Comparison of ENCODE assay signal across 1 cellular context in the genomic region with DNA sequence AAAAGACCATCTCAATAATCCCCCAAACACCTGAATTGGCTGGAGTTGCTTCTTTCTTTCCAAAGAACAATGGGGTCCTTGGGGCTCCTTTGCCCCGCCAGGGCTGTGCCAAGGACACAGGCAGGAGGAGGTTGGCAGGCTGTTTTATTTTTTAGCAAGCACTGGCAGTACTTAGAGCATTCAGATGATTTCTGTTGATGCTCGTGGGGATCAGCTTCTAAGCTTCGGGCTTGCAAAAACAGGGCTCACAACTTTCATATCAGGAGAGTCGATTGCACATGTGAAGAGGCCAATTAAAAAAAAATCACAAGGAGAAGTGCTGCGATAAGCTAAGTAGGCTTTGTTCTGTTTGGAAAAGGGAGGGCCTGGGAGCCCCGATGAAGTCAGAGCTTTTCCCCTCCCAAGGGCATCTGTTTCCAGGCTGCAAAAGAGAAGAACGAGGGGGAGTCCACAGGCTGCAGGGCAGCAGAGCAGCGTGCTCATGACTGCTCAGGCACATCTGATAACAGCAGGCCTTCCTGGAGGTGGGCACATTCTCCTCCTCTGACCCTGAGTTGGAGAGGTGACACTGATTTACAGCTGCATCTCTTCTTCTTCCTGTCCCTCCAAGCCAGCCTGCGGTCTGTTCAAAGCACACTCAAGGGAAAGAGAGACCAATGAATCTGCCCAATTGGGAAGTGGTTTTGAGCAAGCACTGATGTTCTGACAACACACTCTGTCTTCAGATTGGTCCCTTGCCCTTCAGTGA.
A peak's percentile ranks its signal among the peaks of the same experiment; 100 is the strongest.
TF ChIP-seq lines count a peak whose summit lies in the region.

No MANE protein-coding gene starts in this region.

TF ChIP-seq in K562, 482 proteins besides CTCF, POLR2A, EP300 and RAD21 (continued from another document):
- TF ChIP-seq, protein P1, sequence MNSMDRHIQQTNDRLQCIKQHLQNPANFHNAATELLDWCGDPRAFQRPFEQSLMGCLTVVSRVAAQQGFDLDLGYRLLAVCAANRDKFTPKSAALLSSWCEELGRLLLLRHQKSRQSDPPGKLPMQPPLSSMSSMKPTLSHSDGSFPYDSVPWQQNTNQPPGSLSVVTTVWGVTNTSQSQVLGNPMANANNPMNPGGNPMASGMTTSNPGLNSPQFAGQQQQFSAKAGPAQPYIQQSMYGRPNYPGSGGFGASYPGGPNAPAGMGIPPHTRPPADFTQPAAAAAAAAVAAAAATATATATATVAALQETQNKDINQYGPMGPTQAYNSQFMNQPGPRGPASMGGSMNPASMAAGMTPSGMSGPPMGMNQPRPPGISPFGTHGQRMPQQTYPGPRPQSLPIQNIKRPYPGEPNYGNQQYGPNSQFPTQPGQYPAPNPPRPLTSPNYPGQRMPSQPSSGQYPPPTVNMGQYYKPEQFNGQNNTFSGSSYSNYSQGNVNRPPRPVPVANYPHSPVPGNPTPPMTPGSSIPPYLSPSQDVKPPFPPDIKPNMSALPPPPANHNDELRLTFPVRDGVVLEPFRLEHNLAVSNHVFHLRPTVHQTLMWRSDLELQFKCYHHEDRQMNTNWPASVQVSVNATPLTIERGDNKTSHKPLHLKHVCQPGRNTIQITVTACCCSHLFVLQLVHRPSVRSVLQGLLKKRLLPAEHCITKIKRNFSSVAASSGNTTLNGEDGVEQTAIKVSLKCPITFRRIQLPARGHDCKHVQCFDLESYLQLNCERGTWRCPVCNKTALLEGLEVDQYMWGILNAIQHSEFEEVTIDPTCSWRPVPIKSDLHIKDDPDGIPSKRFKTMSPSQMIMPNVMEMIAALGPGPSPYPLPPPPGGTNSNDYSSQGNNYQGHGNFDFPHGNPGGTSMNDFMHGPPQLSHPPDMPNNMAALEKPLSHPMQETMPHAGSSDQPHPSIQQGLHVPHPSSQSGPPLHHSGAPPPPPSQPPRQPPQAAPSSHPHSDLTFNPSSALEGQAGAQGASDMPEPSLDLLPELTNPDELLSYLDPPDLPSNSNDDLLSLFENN (IDR thresholded peaks at IDR 0.05; ENCODE audit: low read depth in 2 of 2, low read length in 2 of 2), result no peak
- TF ChIP-seq GABPA (tag; conservative IDR thresholded peaks at IDR 0.05; ENCODE audit: low read depth) (0 out of 2 replicates have a peak, but pooled peaks have one; percentile 16), ZNF274 (IDR thresholded peaks at IDR 0.05; ENCODE audit: borderline replicate concordance, low read depth, low read length) (no peak), NRF1 (conservative IDR thresholded peaks at IDR 0.05 in 1 of 2, IDR thresholded peaks at IDR 0.05 in 1 of 2) (no peak; a peak in 1 of 4 replicates), CBX1 (IDR thresholded peaks at IDR 0.05; ENCODE audit: low read depth) (no peak), POLR3A (IDR thresholded peaks at IDR 0.05; ENCODE audit: borderline replicate concordance, extremely low read depth, insufficient read depth, insufficient read length) (no peak), MEIS2 (IDR thresholded peaks at IDR 0.05; ENCODE audit: partially characterized antibody) (peak; percentile 76), RBM34 (IDR thresholded peaks at IDR 0.05; ENCODE audit: borderline replicate concordance, insufficient read depth, low read length) (no peak), GTF2F1 (IDR thresholded peaks at IDR 0.05; ENCODE audit: low read depth, low read length) (no peak), RCOR1 (IDR thresholded peaks at IDR 0.05; ENCODE audit: borderline replicate concordance in 1 of 2, low read depth in 2 of 2, low read length in 2 of 2) (0 out of 4 replicates have a peak, but pooled peaks of 1 of the 2 experiments have one; percentile 8), SOX6 (IDR thresholded peaks at IDR 0.05) (peak; percentile 77), CTBP1 (IDR thresholded peaks at IDR 0.05; ENCODE audit: borderline replicate concordance) (peak; percentile 44; the same call in 1 of the 2 replicates), FOXA1 (IDR thresholded peaks at IDR 0.05; ENCODE audit: borderline replicate concordance) (no peak)
- TF ChIP-seq, protein P2, sequence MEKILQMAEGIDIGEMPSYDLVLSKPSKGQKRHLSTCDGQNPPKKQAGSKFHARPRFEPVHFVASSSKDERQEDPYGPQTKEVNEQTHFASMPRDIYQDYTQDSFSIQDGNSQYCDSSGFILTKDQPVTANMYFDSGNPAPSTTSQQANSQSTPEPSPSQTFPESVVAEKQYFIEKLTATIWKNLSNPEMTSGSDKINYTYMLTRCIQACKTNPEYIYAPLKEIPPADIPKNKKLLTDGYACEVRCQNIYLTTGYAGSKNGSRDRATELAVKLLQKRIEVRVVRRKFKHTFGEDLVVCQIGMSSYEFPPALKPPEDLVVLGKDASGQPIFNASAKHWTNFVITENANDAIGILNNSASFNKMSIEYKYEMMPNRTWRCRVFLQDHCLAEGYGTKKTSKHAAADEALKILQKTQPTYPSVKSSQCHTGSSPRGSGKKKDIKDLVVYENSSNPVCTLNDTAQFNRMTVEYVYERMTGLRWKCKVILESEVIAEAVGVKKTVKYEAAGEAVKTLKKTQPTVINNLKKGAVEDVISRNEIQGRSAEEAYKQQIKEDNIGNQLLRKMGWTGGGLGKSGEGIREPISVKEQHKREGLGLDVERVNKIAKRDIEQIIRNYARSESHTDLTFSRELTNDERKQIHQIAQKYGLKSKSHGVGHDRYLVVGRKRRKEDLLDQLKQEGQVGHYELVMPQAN (IDR thresholded peaks at IDR 0.05; ENCODE audit: borderline replicate concordance), result no peak
- TF ChIP-seq, protein P3, sequence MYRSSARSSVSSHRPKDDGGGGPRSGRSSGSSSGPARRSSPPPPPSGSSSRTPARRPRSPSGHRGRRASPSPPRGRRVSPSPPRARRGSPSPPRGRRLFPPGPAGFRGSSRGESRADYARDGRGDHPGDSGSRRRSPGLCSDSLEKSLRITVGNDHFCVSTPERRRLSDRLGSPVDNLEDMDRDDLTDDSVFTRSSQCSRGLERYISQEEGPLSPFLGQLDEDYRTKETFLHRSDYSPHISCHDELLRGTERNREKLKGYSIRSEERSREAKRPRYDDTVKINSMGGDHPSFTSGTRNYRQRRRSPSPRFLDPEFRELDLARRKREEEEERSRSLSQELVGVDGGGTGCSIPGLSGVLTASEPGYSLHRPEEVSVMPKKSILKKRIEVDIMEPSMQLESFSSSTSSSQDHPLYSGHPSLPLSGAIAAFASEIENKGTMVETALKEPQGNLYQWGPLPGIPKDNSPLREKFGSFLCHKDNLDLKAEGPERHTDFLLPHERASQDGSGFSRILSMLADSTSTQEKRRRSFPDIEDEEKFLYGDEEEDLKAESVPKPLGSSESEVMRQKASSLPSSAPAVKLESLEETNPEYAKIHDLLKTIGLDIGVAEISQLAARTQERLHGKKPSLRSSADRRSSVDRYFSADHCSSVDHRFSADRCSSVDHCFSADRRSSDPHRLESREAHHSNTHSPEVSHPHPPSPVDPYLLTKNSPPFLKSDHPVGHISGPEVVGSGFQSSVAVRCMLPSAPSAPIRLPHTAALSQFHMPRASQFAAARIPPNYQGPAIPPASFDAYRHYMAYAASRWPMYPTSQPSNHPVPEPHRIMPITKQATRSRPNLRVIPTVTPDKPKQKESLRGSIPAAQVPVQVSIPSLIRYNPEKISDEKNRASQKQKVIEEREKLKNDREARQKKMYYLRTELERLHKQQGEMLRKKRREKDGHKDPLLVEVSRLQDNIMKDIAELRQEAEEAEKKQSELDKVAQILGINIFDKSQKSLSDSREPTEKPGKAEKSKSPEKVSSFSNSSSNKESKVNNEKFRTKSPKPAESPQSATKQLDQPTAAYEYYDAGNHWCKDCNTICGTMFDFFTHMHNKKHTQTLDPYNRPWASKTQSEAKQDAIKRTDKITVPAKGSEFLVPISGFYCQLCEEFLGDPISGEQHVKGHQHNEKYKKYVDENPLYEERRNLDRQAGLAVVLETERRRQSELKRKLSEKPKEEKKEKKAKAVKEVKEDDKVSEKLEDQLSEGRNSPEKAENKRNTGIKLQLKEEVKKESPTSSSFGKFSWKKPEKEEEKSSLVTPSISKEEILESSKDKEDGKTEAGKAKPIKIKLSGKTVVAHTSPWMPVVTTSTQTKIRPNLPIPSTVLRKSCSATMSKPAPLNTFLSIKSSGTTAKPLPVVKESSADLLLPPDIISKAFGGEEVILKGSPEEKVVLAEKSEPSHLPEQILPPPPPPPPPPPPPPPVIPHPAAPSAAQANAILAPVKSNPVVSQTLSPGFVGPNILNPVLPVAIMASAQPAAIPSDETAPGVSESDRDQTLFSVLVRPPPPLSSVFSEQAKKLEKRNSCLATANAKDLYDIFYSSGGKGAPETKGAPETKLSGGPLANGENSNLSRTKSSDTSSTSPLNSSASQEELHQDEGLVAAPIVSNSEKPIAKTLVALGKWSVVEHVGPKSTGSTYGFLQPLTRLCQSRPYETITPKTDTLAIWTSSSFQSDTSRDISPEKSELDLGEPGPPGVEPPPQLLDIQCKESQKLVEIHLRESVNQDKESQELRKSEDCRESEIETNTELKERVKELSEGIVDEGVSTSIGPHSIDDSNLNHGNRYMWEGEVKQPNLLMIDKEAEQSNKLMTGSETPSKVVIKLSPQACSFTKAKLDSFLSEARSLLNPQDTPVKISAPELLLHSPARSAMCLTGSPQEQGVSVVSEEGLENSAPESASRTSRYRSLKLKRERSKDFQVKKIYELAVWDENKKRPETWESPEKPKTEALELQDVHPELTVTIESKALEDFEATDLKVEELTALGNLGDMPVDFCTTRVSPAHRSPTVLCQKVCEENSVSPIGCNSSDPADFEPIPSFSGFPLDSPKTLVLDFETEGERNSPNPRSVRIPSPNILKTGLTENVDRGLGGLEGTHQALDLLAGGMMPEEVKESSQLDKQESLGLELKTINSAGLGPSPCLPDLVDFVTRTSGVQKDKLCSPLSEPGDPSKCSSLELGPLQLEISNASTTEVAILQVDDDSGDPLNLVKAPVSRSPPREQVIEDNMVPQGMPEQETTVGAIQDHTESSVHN (IDR thresholded peaks at IDR 0.05; ENCODE audit: borderline replicate concordance in 1 of 2, low read depth in 1 of 2), result no peak
- TF ChIP-seq, protein P4, sequence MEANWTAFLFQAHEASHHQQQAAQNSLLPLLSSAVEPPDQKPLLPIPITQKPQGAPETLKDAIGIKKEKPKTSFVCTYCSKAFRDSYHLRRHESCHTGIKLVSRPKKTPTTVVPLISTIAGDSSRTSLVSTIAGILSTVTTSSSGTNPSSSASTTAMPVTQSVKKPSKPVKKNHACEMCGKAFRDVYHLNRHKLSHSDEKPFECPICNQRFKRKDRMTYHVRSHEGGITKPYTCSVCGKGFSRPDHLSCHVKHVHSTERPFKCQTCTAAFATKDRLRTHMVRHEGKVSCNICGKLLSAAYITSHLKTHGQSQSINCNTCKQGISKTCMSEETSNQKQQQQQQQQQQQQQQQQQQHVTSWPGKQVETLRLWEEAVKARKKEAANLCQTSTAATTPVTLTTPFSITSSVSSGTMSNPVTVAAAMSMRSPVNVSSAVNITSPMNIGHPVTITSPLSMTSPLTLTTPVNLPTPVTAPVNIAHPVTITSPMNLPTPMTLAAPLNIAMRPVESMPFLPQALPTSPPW (CRISPR knock-in tag; IDR thresholded peaks at IDR 0.05), result peak; percentile 65
